Comparison of ENCODE assay signal across 1 cellular context in genomic region chrX:120145295-120145925, GRCh38.
A peak's percentile ranks its signal among the peaks of the same experiment; 100 is the strongest.
TF ChIP-seq lines count a peak whose summit lies in the region.

No MANE protein-coding gene starts in this region.

TF ChIP-seq in GM12878, 131 proteins besides CTCF, POLR2A, EP300 and RAD21 (continued from another document):
- TF ChIP-seq WRNIP1 (IDR thresholded peaks at IDR 0.05; ENCODE audit: borderline replicate concordance, low read depth, low read length) (no peak), FOS (IDR thresholded peaks at IDR 0.05; ENCODE audit: borderline replicate concordance, extremely low read depth, insufficient read length) (no peak), TAF1 (IDR thresholded peaks at IDR 0.05; ENCODE audit: borderline replicate concordance, low read depth, low read length) (no peak), RUNX3 (IDR thresholded peaks at IDR 0.05; ENCODE audit: low read length) (peak; percentile 11; the same call in 1 of the 2 replicates), ESRRA (IDR thresholded peaks at IDR 0.05; ENCODE audit: low read length) (no peak), ZNF24 (IDR thresholded peaks at IDR 0.05) (no peak), YY1 (IDR thresholded peaks at IDR 0.05; ENCODE audit: low read depth, low read length) (no peak)
